In the genomic region with DNA sequence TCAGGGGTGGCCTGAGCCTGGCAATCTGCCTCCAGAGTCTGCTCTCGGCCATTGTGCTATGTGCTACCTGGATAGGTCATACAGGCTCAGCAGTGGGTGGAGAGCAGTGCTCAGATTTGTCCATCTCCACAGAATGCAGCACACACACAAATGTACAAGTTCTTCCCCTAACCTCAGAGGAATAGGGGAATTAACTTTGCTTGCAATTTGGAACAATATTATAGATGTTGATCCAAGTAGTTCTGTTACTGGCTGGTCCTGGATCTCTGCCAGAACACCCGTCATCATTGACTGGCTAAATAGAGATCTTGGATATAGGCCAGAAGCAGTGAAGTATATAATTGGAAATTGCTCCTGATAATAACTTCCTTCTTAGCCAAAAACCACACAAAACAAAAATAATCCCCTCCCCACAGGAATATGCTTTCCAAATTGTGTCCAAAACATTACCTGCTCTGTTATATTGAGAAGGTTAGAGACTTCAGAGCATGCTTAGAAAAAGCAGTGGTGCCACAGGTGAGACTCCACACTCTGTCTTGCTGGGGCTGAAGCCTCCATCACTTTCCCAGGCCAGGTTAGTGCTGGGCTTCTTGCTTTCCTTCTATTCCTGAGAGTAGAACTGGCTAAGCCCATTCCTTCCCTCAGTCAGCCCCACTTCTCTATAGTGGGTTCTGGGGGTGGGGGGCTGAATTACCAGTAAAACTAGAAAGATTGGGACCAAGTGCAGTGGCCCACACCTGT, we compare ENCODE assay signal across 11 cellular contexts. TPM values are rescaled to one million over a fixed set of nuclear protein-coding genes. Genes with fewer than 3 reads are reported as not detected.
DNase-seq lines count a peak whose midpoint lies in the region; ATAC-seq and TF ChIP-seq lines count a peak whose summit lies in the region.
"Had no signal": no experiment of that assay in that cellular context is flagged by ENCODE, and none has a peak within 500 bp of the region (broad histone marks: within the 10 kb centered on the region; RNA-seq: fewer than 3 reads in every experiment).

No MANE protein-coding gene starts in this region.

- peaks cover 9% of the 10 kb centered on the region; the same call in 1 of the 2 replicates for H3K27me3 Mint-ChIP-seq in H9 (ENCODE audit: low read depth)
- peaks cover 3% of the 10 kb centered on the region for H3K27me3 Mint-ChIP-seq in WTC11 (ENCODE audit: low read depth)
- H3K27me3 Mint-ChIP-seq: stimulated activated naive CD8-positive, alpha-beta T cell treated with anti-CD3 and anti-CD28 coated beads, Interleukin-15, Interleukin-2, amounts not matched to agents 100 ng/mL and 50 ng/mL, for 24 hours; T-helper 17 cell had no signal

- no peak for TF ChIP-seq RAD21 in IMR-90 (IDR thresholded peaks at IDR 0.05; ENCODE audit: low read length)

- H3K4me1 Mint-ChIP-seq in H9 (no peaks in the 10 kb centered on the region), WTC11 (no peaks in the 10 kb centered on the region)

- H2BK15ac ChIP-seq in IMR-90 (ENCODE audit: low read depth, low read length) (no peak overlapping the region), H9 (ENCODE audit: low read depth, low read length) (no peak overlapping the region)

- H3K14ac ChIP-seq in IMR-90 (replicated peaks; ENCODE audit: low read depth, low read length) (no peak overlapping the region), H9 (ENCODE audit: insufficient read depth, low read length) (no peak overlapping the region), trophoblast cell (ENCODE audit: low read length) (no peak overlapping the region)

- no peaks in the 10 kb centered on the region for H3K27me3 ChIP-seq in IMR-90 (ENCODE audit: control insufficient read depth, insufficient read depth, low read length)
- no peaks in the 10 kb centered on the region for H3K27me3 ChIP-seq in H9 (ENCODE audit: insufficient read depth, low read length)
- H3K27me3 ChIP-seq in trophoblast cell (ENCODE audit: insufficient read depth, low read length) = no peaks in the 10 kb centered on the region

- H3K56ac ChIP-seq in IMR-90 (ENCODE audit: extremely low read depth, insufficient read depth, low read length) (no peak overlapping the region), H9 (ENCODE audit: insufficient read length, low read depth, low read length) (no peak overlapping the region)

- no peak overlapping the region for H2BK20ac ChIP-seq in IMR-90 (ENCODE audit: low read depth, low read length)
- H2BK20ac ChIP-seq in H9 (ENCODE audit: low read depth, low read length, poor library complexity, severe bottlenecking) = no peak overlapping the region

- H2AK5ac ChIP-seq in IMR-90 (ENCODE audit: low read depth, low read length) = no peak overlapping the region
- no peak overlapping the region for H2AK5ac ChIP-seq in H9 (ENCODE audit: insufficient read length, low read length)
- H2AK5ac ChIP-seq in trophoblast cell (ENCODE audit: low read length) = no peak overlapping the region

- POLR2A ChIA-PET in IMR-90 (lab: Charles Lee; ENCODE audit: unreplicated experiment) (no interaction called here), WTC11 (lab: Charles Lee) (no interaction called here)

- H3K4me2 ChIP-seq in IMR-90 (ENCODE audit: low read depth, low read length) (no peak overlapping the region), H9 (ENCODE audit: insufficient read depth, insufficient read length, low read length) (no peak overlapping the region), trophoblast cell (ENCODE audit: low read length) (no peak overlapping the region)

- no peak overlapping the region for H3T11ph ChIP-seq in H9 (ENCODE audit: low read length)

- no peak overlapping the region for H3K23ac ChIP-seq in IMR-90 (ENCODE audit: low read depth, low read length)
- no peak overlapping the region for H3K23ac ChIP-seq in H9 (ENCODE audit: insufficient read length, low read depth, low read length)
- H3K23ac ChIP-seq in trophoblast cell (ENCODE audit: low read length) = no peak overlapping the region

- no peak overlapping the region for H3K27ac Mint-ChIP-seq in H9
- no peak overlapping the region for H3K27ac Mint-ChIP-seq in WTC11
- H3K27ac Mint-ChIP-seq: stimulated activated naive CD8-positive, alpha-beta T cell treated with anti-CD3 and anti-CD28 coated beads, Interleukin-15, Interleukin-2, amounts not matched to agents 100 ng/mL and 50 ng/mL, for 24 hours; T-helper 17 cell had no signal

- H3K18ac ChIP-seq in IMR-90 (ENCODE audit: low read depth, low read length) = no peak overlapping the region
- no peak overlapping the region for H3K18ac ChIP-seq in H9 (ENCODE audit: insufficient read length, low read depth, low read length)
- H3K18ac ChIP-seq in trophoblast cell (ENCODE audit: low read length) = no peak overlapping the region

- H4K91ac ChIP-seq in IMR-90 (ENCODE audit: insufficient read depth, low read depth, low read length) = no peak overlapping the region
- H4K91ac ChIP-seq in H9 (ENCODE audit: insufficient read length, low read depth, low read length) = no peak overlapping the region
- H4K91ac ChIP-seq in trophoblast cell (ENCODE audit: low read depth, low read length) = no peak overlapping the region

- no peak overlapping the region for H2AK9ac ChIP-seq in IMR-90 (replicated peaks; ENCODE audit: low read depth, low read length, poor library complexity)

- no peak overlapping the region for H4K8ac ChIP-seq in IMR-90 (ENCODE audit: low read depth in 2 of 2, low read length in 2 of 2)
- H4K8ac ChIP-seq in H9 (replicated peaks; ENCODE audit: insufficient read length, low read depth, low read length) = no peak overlapping the region
- no peak overlapping the region for H4K8ac ChIP-seq in trophoblast cell (ENCODE audit: low read depth, low read length)

- H3K36me3 Mint-ChIP-seq in H9 (ENCODE audit: insufficient read depth in 1 of 3, low read depth in 3 of 3) (peaks cover 62 to 89% (median 78%) of the 10 kb centered on the region in 3 experiments), WTC11 (peaks cover 80% of the 10 kb centered on the region)

- no peak for TF ChIP-seq POLR2A in IMR-90 (IDR thresholded peaks at IDR 0.05; ENCODE audit: low read depth, low read length)

- H3K4me3 ChIP-seq in IMR-90 (ENCODE audit: insufficient read depth, low read depth, low read length) = no peak overlapping the region
- H3K4me3 ChIP-seq in trophoblast cell (ENCODE audit: low read depth, low read length) = no peak overlapping the region

- H2BK5ac ChIP-seq in IMR-90 (ENCODE audit: low read depth, low read length, poor library complexity, severe bottlenecking) = no peak overlapping the region
- H2BK5ac ChIP-seq in H9 (ENCODE audit: insufficient read length, low read length) = no peak overlapping the region
- H2BK5ac ChIP-seq in trophoblast cell (ENCODE audit: low read depth, low read length, poor library complexity) = no peak overlapping the region

- H3K23me2 ChIP-seq in H9 (ENCODE audit: insufficient read length, low read depth, low read length, poor library complexity, severe bottlenecking) = no peaks in the 10 kb centered on the region

- H4K20me1 ChIP-seq in IMR-90 (ENCODE audit: insufficient read depth, low read length) (no peaks in the 10 kb centered on the region; the same call in 1 of the 2 replicates), H9 (ENCODE audit: control insufficient read depth, insufficient read depth, insufficient read length) (no peaks in the 10 kb centered on the region)

- H3K4me1 ChIP-seq in IMR-90 (ENCODE audit: control insufficient read depth, insufficient read depth, low read length) (no peaks in the 10 kb centered on the region), H9 (ENCODE audit: insufficient read depth, low read length) (no peaks in the 10 kb centered on the region), trophoblast cell (ENCODE audit: control insufficient read depth in 1 of 2, insufficient read depth in 2 of 2, low read length in 2 of 2) (no peaks in the 10 kb centered on the region)

- H2AFZ ChIP-seq in IMR-90 (replicated peaks; ENCODE audit: low read length, poor library complexity) (no peak overlapping the region), H9 (ENCODE audit: low read length) (no peak overlapping the region), trophoblast cell (ENCODE audit: insufficient read depth, low read length, poor library complexity) (no peak overlapping the region)

- H4K12ac ChIP-seq in trophoblast cell (ENCODE audit: low read depth, low read length) = no peak overlapping the region

- no CpG with 5 or more reads among the region's 2 CpGs for WGBS in IMR-90 (ENCODE audit: extremely low coverage in 2 of 2, insufficient read length in 1 of 2), 2 experiments
- WGBS in H9 (ENCODE audit: extremely low coverage, insufficient read length, low lambda C conversion rate) = no CpG with 5 or more reads among the region's 2 CpGs
- no CpG with 5 or more reads among the region's 2 CpGs for WGBS in trophoblast cell (ENCODE audit: extremely low coverage, insufficient coverage, insufficient read length)

- DNase-seq in IMR-90 = peak; percentile 39
- DNase-seq in NCI-H2227 treated with DMSO at 0.1 percent for 48 hours (lab: John Stamatoyannopoulos, UW) = peak; percentile 72
- DNase-seq in dermis blood vessel endothelial cell = peak; percentile 83
- peak; percentile 36 for DNase-seq in pulmonary artery endothelial cell (ENCODE audit: low read depth, low spot score)
- DNase-seq in H9 = no peak
- no peak for DNase-seq in WTC11 (ENCODE audit: low spot score)
- DNase-seq in trophoblast cell = no peak
- DNase-seq in activated CD4-positive, alpha-beta T cell treated with anti-CD3 and anti-CD28 coated beads for 1 hour = no peak
- DNase-seq: activated effector memory CD4-positive, alpha-beta T cell treated with anti-CD3 and anti-CD28 coated beads, Interleukin-2, amount 50 U/mL, for 16 hours; T-helper 17 cell had no signal

- H3K9ac ChIP-seq in IMR-90 (ENCODE audit: low read depth, low read length) = no peak overlapping the region
- no peak overlapping the region for H3K9ac ChIP-seq in H9 (ENCODE audit: extremely low read depth, insufficient read length, low read length)
- H3K9ac ChIP-seq in trophoblast cell (ENCODE audit: low read length) = no peak overlapping the region

- H3K27ac ChIP-seq in IMR-90 (ENCODE audit: insufficient read depth, low read length) = no peak overlapping the region
- no peak overlapping the region for H3K27ac ChIP-seq in H9 (ENCODE audit: insufficient read length, low read depth, low read length)
- H3K27ac ChIP-seq in trophoblast cell (ENCODE audit: low read depth, low read length) = no peak overlapping the region

- H2BK12ac ChIP-seq in H9 (ENCODE audit: insufficient read length, low read depth, low read length) (no peak overlapping the region), trophoblast cell (ENCODE audit: low read length) (no peak overlapping the region)

- H3K9me3 Mint-ChIP-seq in H9 (peaks cover 37 to 39% of the 10 kb centered on the region in 2 experiments), WTC11 (peaks cover 43% of the 10 kb centered on the region)

- ATAC-seq in IMR-90 (ENCODE audit: low read depth) = no peak
- ATAC-seq in WTC11 = no peak
- ATAC-seq: T-helper 17 cell had no signal

- H3K79me2 ChIP-seq in H9 (ENCODE audit: insufficient read depth, low read length) = no peaks in the 10 kb centered on the region; the same call in 1 of the 2 replicates
- no peaks in the 10 kb centered on the region for H3K79me2 ChIP-seq in trophoblast cell (ENCODE audit: control insufficient read depth, insufficient read depth, low read length, poor library complexity)

- H3K9me3 ChIP-seq in IMR-90 (ENCODE audit: control insufficient read depth, insufficient read depth, low read length) = peaks cover 16% of the 10 kb centered on the region
- H3K9me3 ChIP-seq in H9 (ENCODE audit: control insufficient read depth, low read depth, low read length) = peaks cover 9% of the 10 kb centered on the region
- H3K9me3 ChIP-seq in trophoblast cell (ENCODE audit: insufficient read depth, low read depth, low read length) = peaks cover 16% of the 10 kb centered on the region

- no TSS peak for BruUV-seq in IMR-90 (replicated peaks; lab: Mats Ljungman, UMichigan)

- in situ Hi-C loops in IMR-90 (cut with MboI; ENCODE audit: low sequenced_read_pairs) = no loop called here

- no peak overlapping the region for H3K4me3 Mint-ChIP-seq in H9
- H3K4me3 Mint-ChIP-seq in WTC11 = no peak overlapping the region
- H3K4me3 Mint-ChIP-seq: stimulated activated naive CD8-positive, alpha-beta T cell treated with anti-CD3 and anti-CD28 coated beads, Interleukin-15, Interleukin-2, amounts not matched to agents 100 ng/mL and 50 ng/mL, for 24 hours; T-helper 17 cell had no signal

- dilution Hi-C loops in IMR-90 (cut with HindIII; ENCODE audit: low sequenced_read_pairs, unreplicated experiment) = no loop called here

- intact Hi-C loops in IMR-90 (cut with micrococcal nuclease) = no loop called here

- H2BK120ac ChIP-seq in IMR-90 (ENCODE audit: low read depth, low read length) = no peak overlapping the region
- H2BK120ac ChIP-seq in H9 (ENCODE audit: low read depth, low read length, poor library complexity, severe bottlenecking) = no peak overlapping the region
- H2BK120ac ChIP-seq in trophoblast cell (ENCODE audit: insufficient read depth, low read length, poor library complexity) = no peak overlapping the region

- no peak overlapping the region for H4K5ac ChIP-seq in IMR-90 (ENCODE audit: low read depth, low read length)
- no peak overlapping the region for H4K5ac ChIP-seq in H9 (ENCODE audit: insufficient read length, low read depth, low read length)

- H3K9me1 ChIP-seq in IMR-90 (ENCODE audit: insufficient read depth, low read length) = no peaks in the 10 kb centered on the region

- TF ChIP-seq CTCF in IMR-90 (conservative IDR thresholded peaks at IDR 0.05; ENCODE audit: low read depth, low read length) = no peak
- no peak for TF ChIP-seq CTCF in H9 (conservative IDR thresholded peaks at IDR 0.05)
- no peak for TF ChIP-seq CTCF in WTC11 (IDR thresholded peaks at IDR 0.05)

- H3K79me1 ChIP-seq in IMR-90 (ENCODE audit: low read depth in 1 of 2, low read length in 2 of 2) = no peaks in the 10 kb centered on the region
- no peaks in the 10 kb centered on the region for H3K79me1 ChIP-seq in H9 (ENCODE audit: insufficient read depth, low read depth, low read length, poor library complexity, severe bottlenecking)
- H3K79me1 ChIP-seq in trophoblast cell (ENCODE audit: low read length) = no peaks in the 10 kb centered on the region

- H3K36me3 ChIP-seq in IMR-90 (ENCODE audit: control insufficient read depth, insufficient read depth, low read length) = peaks cover 11% of the 10 kb centered on the region
- peaks cover 32 to 33% of the 10 kb centered on the region in 2 experiments for H3K36me3 ChIP-seq in trophoblast cell (ENCODE audit: control insufficient read depth in 1 of 2, insufficient read depth in 2 of 2, low read length in 2 of 2)

- CTCF ChIA-PET in IMR-90 (lab: Yijun Ruan, JAX) = no interaction called here
- CTCF ChIA-PET in WTC11 (lab: Charles Lee) = interaction anchor here (1.1 kb wide), 1 partner anchor 135 kb away, joined by 3 read pairs; no protein-coding TSS in a partner anchor

- H3K4ac ChIP-seq in IMR-90 (ENCODE audit: low read depth, low read length) (no peak overlapping the region), H9 (ENCODE audit: low read depth, low read length) (no peak overlapping the region), trophoblast cell (ENCODE audit: low read depth, low read length) (no peak overlapping the region)

RNA-seq across cellular contexts. Expression of gene NCAPH, which starts 38.8 kb away (rescaled TPM):
- total RNA-seq in IMR-90 (2012; rRNA removed) = 16.7 and 17.7 TPM in 2 replicates
- polyA plus RNA-seq in IMR-90 (2012; rRNA removed) = 16.5 and 19.4 TPM in 2 replicates
- 4.6 and 7.8 TPM in 2 replicates for polyA plus RNA-seq in IMR-90 (2012; cell fraction: cytosol; rRNA removed)
- polyA plus RNA-seq in IMR-90 (2012; cell fraction: nucleus; rRNA removed; ENCODE audit: low replicate concordance) = 7.2 and 9.7 TPM in 2 replicates
- total RNA-seq in dermis blood vessel endothelial cell = 7.3 and 32.2 TPM in 2 replicates
- 17.7 and 29.2 TPM in 2 replicates for total RNA-seq in pulmonary artery endothelial cell
- 52.9 and 55.8 TPM in 2 replicates for total RNA-seq in H9 (2021)
- total RNA-seq in WTC11 (2021) = 46.7 to 51.9 TPM (median 48.1 TPM) in 3 replicates
- polyA plus RNA-seq in trophoblast cell (2013) = 22.8 and 23.0 TPM in 2 replicates

RNA-seq across cellular contexts. Expression of gene ITPRIPL1, which starts 49.3 kb away (rescaled TPM):
- 1.1 and 1.4 TPM in 2 replicates for total RNA-seq in IMR-90 (2012; rRNA removed)
- polyA plus RNA-seq in IMR-90 (2012; rRNA removed) = 0.84 and 0.99 TPM in 2 replicates
- 0.96 and 1.4 TPM in 2 replicates for polyA plus RNA-seq in IMR-90 (2012; cell fraction: cytosol; rRNA removed)
- polyA plus RNA-seq in IMR-90 (2012; cell fraction: nucleus; rRNA removed; ENCODE audit: low replicate concordance) = 0.28 and 0.47 TPM in 2 replicates
- 7.0 and 7.7 TPM in 2 replicates for total RNA-seq in dermis blood vessel endothelial cell
- 1.3 and 5.4 TPM in 2 replicates for total RNA-seq in pulmonary artery endothelial cell
- total RNA-seq in H9 (2021) = 16.1 and 16.3 TPM in 2 replicates
- total RNA-seq in WTC11 (2021) = 11.7 to 17.3 TPM (median 13.7 TPM) in 3 replicates
- 1.4 and 1.5 TPM in 2 replicates for polyA plus RNA-seq in trophoblast cell (2013)

Comparison
In these comparisons a context has a peak if more than half of its experiments do, and no peak if none do; other contexts are left out.
1. DNase-seq: peak in IMR-90 (single experiment), NCI-H2227 treated with DMSO at 0.1 percent for 48 hours (single experiment), dermis blood vessel endothelial cell (single experiment) and pulmonary artery endothelial cell (single experiment); none in H9 (single experiment), WTC11 (single experiment), trophoblast cell (0 of 2) and activated CD4-positive, alpha-beta T cell treated with anti-CD3 and anti-CD28 coated beads for 1 hour (single experiment).